In genomic region chr7:116953372-116953726, GRCh38 we compare ENCODE assay signal across 9 cellular contexts. TPM values are rescaled to one million over a fixed set of nuclear protein-coding genes. Genes with fewer than 3 reads are reported as not detected.
A peak's percentile ranks its signal among the peaks of the same experiment; 100 is the strongest.
DNase-seq lines count a peak whose midpoint lies in the region; ATAC-seq and TF ChIP-seq lines count a peak whose summit lies in the region.
"Had no signal": no experiment of that assay in that cellular context is flagged by ENCODE, and none has a peak within 500 bp of the region (broad histone marks: within the 10 kb centered on the region; RNA-seq: fewer than 3 reads in every experiment).

Gene ST7, plus strand, starts transcription at chr7:116953501. Its CDS starts 40 bp downstream, at chr7:116953541.

- 0 to 1% methylated on average over 2 to 25 of the region's 44 CpGs for WGBS in lower leg skin, 2 donors

- peak within 1 kb of the TSS; percentile 94 for H3K4me3 ChIP-seq in lower leg skin (ENCODE audit: low read depth, poor library complexity, severe bottlenecking)

- no peaks in the 10 kb centered on the region for H3K27me3 Mint-ChIP-seq in dendritic cell treated with granulocyte-macrophage colony-stimulating factor and Interleukin-4, amounts not matched to agents 40 ng/mL and 50 ng/mL, for 4 days

- peak within 1 kb of the TSS; percentile 91 for H3K27ac Mint-ChIP-seq in dendritic cell treated with granulocyte-macrophage colony-stimulating factor and Interleukin-4, amounts not matched to agents 40 ng/mL and 50 ng/mL, for 4 days

- TF ChIP-seq CTCF in lower leg skin (IDR thresholded peaks at IDR 0.05) = no peak

- DNase-seq in NOMO-1 (lab: John Stamatoyannopoulos, UW; ENCODE audit: unreplicated experiment in 2 of 2) = peak; percentile 35 to 37
- no peak for DNase-seq in NOMO-1 treated with dmso at 0.1 percent for 144 hours (lab: John Stamatoyannopoulos, UW; ENCODE audit: unreplicated experiment)
- DNase-seq in NCI-H2196 treated with DMSO at 0.1 percent for 48 hours (lab: John Stamatoyannopoulos, UW; ENCODE audit: unreplicated experiment) = peak; percentile 37
- peak; percentile 60 for DNase-seq in activated CD4-positive, alpha-beta T cell treated with anti-CD3 and anti-CD28 coated beads, Interleukin-2, amount 50 U/mL, for 1 hour
- peak; percentile 48 to 93 for DNase-seq in lower leg skin (ENCODE audit: low spot score in 2 of 2)
- DNase-seq in stimulated activated CD4-positive, alpha-beta T cell treated with anti-CD3 and anti-CD28 coated beads, Interleukin-4, amount 100 ng/mL, for 1 hour = peak; percentile 72
- DNase-seq: DND-41 had no signal

- no peaks in the 10 kb centered on the region for H3K9me3 Mint-ChIP-seq in dendritic cell treated with granulocyte-macrophage colony-stimulating factor and Interleukin-4, amounts not matched to agents 40 ng/mL and 50 ng/mL, for 4 days

- TF ChIP-seq POLR2A in lower leg skin (IDR thresholded peaks at IDR 0.05) = no peak

- H3K4me3 Mint-ChIP-seq in dendritic cell treated with granulocyte-macrophage colony-stimulating factor and Interleukin-4, amounts not matched to agents 40 ng/mL and 50 ng/mL, for 4 days = peak within 1 kb of the TSS; percentile 81

- peaks cover 33% of the 10 kb centered on the region for H3K4me1 Mint-ChIP-seq in dendritic cell treated with granulocyte-macrophage colony-stimulating factor and Interleukin-4, amounts not matched to agents 40 ng/mL and 50 ng/mL, for 4 days (ENCODE audit: low read depth)

- peak; percentile 36 for ATAC-seq in HG02970 (IDR thresholded peaks at IDR 0.05; ENCODE audit: low FRiP score, unreplicated experiment)

- H3K36me3 Mint-ChIP-seq in dendritic cell treated with granulocyte-macrophage colony-stimulating factor and Interleukin-4, amounts not matched to agents 40 ng/mL and 50 ng/mL, for 4 days (ENCODE audit: low read depth) = peaks cover 5% of the 10 kb centered on the region

- intact Hi-C loops in dendritic cell treated with granulocyte-macrophage colony-stimulating factor and Interleukin-4, amounts not matched to agents 40 ng/mL and 50 ng/mL, for 4 days (cut with micrococcal nuclease) = no loop called here
- intact Hi-C loops in lower leg skin (cut with DNase I; ENCODE audit: low total_unique reads) = no loop called here

RNA-seq across cellular contexts. Expression of gene ST7, which starts in this region (rescaled TPM):
- total RNA-seq in lower leg skin = 10 to 100 TPM; 10.8 to 17.1 (median 11.4) TPM
